In genomic region chr1:5596651-5597050, GRCh38 we compare ENCODE assay signal across 20 cellular contexts.
DNase-seq lines count a peak whose midpoint lies in the region; ATAC-seq, FAIRE-seq and TF ChIP-seq lines count a peak whose summit lies in the region.
"Had no signal": no experiment of that assay in that cellular context is flagged by ENCODE, and none has a peak within 500 bp of the region (broad histone marks: within the 10 kb centered on the region; RNA-seq: fewer than 3 reads in every experiment).

No MANE protein-coding gene starts in this region.

- no peak overlapping the region for H2BK5ac ChIP-seq in neuronal stem cell (ENCODE audit: low read length)

- H3K79me2 ChIP-seq in hepatocyte, result no peaks in the 10 kb centered on the region

- H3K23ac ChIP-seq in neuronal stem cell (ENCODE audit: low read depth, low read length, poor library complexity), result no peak overlapping the region

- FAIRE-seq in H54 (lab: Jason Lieb, UNC) (no peak), D721Med (lab: Jason Lieb, UNC) (no peak)
- FAIRE-seq: GM12892, GM18507, K562 had no signal

- H2BK12ac ChIP-seq in neuronal stem cell (ENCODE audit: low read length), result peak overlapping the region; percentile 0

- 84% methylated on average over 7 of the region's 8 CpGs for WGBS in hepatocyte (ENCODE audit: low lambda C conversion rate, missing lambda C conversion rate)
- WGBS in neuronal stem cell (ENCODE audit: extremely low coverage in 2 of 2, insufficient read length in 2 of 2, insufficient replicate concordance in 1 of 2), 2 donors, result no CpG with 5 or more reads among the region's 8 CpGs

- H3K18ac ChIP-seq in neuronal stem cell (ENCODE audit: low read length), result peak overlapping the region; percentile 1

- no peaks in the 10 kb centered on the region for H3K9me2 ChIP-seq in hepatocyte (replicated peaks; ENCODE audit: insufficient read depth)

- H2BK120ac ChIP-seq in neuronal stem cell (ENCODE audit: low read depth, low read length), result peak overlapping the region; percentile 29

- intact Hi-C loops in Right ventricle myocardium superior (cut with DNase I), result no loop called here

- H3K36me3 ChIP-seq in right atrium auricular region, result no peaks in the 10 kb centered on the region
- H3K36me3 ChIP-seq in hepatocyte (replicated peaks; ENCODE audit: insufficient read depth, low read depth), result no peaks in the 10 kb centered on the region
- H3K36me3 ChIP-seq in neuronal stem cell (replicated peaks in 1 of 2; ENCODE audit: control insufficient read depth in 2 of 2, insufficient read depth in 2 of 2, low read length in 2 of 2), result no peaks in the 10 kb centered on the region

- H3K27ac ChIP-seq in right atrium auricular region (no peak overlapping the region), hepatocyte (peak overlapping the region; percentile 23), neuronal stem cell (replicated peaks; ENCODE audit: low read length) (no peak overlapping the region)

- H2AFZ ChIP-seq in hepatocyte (no peak overlapping the region), neuronal stem cell (ENCODE audit: low read length) (no peak overlapping the region)

- no peaks in the 10 kb centered on the region for H3K79me1 ChIP-seq in neuronal stem cell (ENCODE audit: low read depth, low read length)

- TF ChIP-seq POLR2A in H54 (IDR thresholded peaks at IDR 0.05; ENCODE audit: low read depth, low read length), result no peak

- H3K14ac ChIP-seq in neuronal stem cell (ENCODE audit: low read length), result no peak overlapping the region

- no peak overlapping the region for H3K9ac ChIP-seq in neuronal stem cell (ENCODE audit: low read depth, low read length, poor library complexity)

- no peak overlapping the region for H4K8ac ChIP-seq in neuronal stem cell (ENCODE audit: low read depth, low read length)

- TF ChIP-seq CTCF in right atrium auricular region (IDR thresholded peaks at IDR 0.05), result no peak
- TF ChIP-seq CTCF in hepatocyte (IDR thresholded peaks at IDR 0.05; ENCODE audit: poor library complexity), result no peak
- no peak for TF ChIP-seq CTCF in D721Med (IDR thresholded peaks at IDR 0.05; ENCODE audit: insufficient read depth, missing control alignments)

- peak overlapping the region; percentile 72 for H2BK15ac ChIP-seq in neuronal stem cell (ENCODE audit: low read length)

- H4K91ac ChIP-seq in neuronal stem cell (ENCODE audit: low read depth, low read length, poor library complexity), result no peak overlapping the region

- H3K27me3 ChIP-seq in right atrium auricular region (no peaks in the 10 kb centered on the region), hepatocyte (no peaks in the 10 kb centered on the region), neuronal stem cell (ENCODE audit: control insufficient read depth in 3 of 3, insufficient read depth in 3 of 3, low read depth in 1 of 3, low read length in 3 of 3) (peaks cover 0 to 4% (median 0%) of the 10 kb centered on the region in 3 experiments)

- no peak overlapping the region for H3K4ac ChIP-seq in neuronal stem cell (ENCODE audit: low read length)

- peaks cover 0 to 10% of the 10 kb centered on the region in 2 donors for H3K4me1 ChIP-seq in right atrium auricular region
- H3K4me1 ChIP-seq in hepatocyte (ENCODE audit: insufficient read depth), result peaks cover 19% of the 10 kb centered on the region
- H3K4me1 ChIP-seq in neuronal stem cell (ENCODE audit: control insufficient read depth in 2 of 2, insufficient read depth in 1 of 2, low read depth in 1 of 2, low read length in 2 of 2), result peaks cover 0 to 25% of the 10 kb centered on the region in 2 donors

- peak overlapping the region; percentile 72 for H2AK5ac ChIP-seq in neuronal stem cell (ENCODE audit: low read depth, low read length)

- H4K20me1 ChIP-seq in hepatocyte (ENCODE audit: insufficient read depth, poor library complexity, severe bottlenecking), result no peaks in the 10 kb centered on the region

- peaks cover 0 to 7% of the 10 kb centered on the region in 2 donors for H3K9me3 ChIP-seq in right atrium auricular region
- H3K9me3 ChIP-seq in hepatocyte (ENCODE audit: low read depth), result no peaks in the 10 kb centered on the region
- peaks cover 0 to 6% of the 10 kb centered on the region in 2 donors for H3K9me3 ChIP-seq in neuronal stem cell (replicated peaks in 1 of 2; ENCODE audit: control insufficient read depth in 2 of 2, insufficient read depth in 1 of 2, low read depth in 1 of 2, low read length in 2 of 2)

- no peak overlapping the region for H3K4me2 ChIP-seq in hepatocyte
- no peak overlapping the region for H3K4me2 ChIP-seq in neuronal stem cell (ENCODE audit: insufficient read depth, low read length, poor library complexity, severe bottlenecking)

- no peak overlapping the region for H3K4me3 ChIP-seq in right atrium auricular region
- H3K4me3 ChIP-seq in hepatocyte, result no peak overlapping the region
- H3K4me3 ChIP-seq in neuronal stem cell (ENCODE audit: low read length in 2 of 2), result peak overlapping the region in 1 of 2 donors; percentile 20
- H3K4me3 ChIP-seq: K562 had no signal

- DNase-seq in right atrium auricular region (ENCODE audit: low spot score), result peak; percentile 55
- DNase-seq in Right ventricle myocardium superior, result no peak
- no peak for DNase-seq in hepatocyte (ENCODE audit: low spot score)
- DNase-seq in neuronal stem cell (ENCODE audit: low spot score), result no peak
- DNase-seq in H54 (ENCODE audit: insufficient read length, low spot score), result no peak
- no peak for DNase-seq in D721Med (ENCODE audit: insufficient read length, low spot score)
- DNase-seq in anterior cingulate cortex (lab: John Stamatoyannopoulos, UW), result no peak
- DNase-seq: C1 segment of cervical spinal cord; CD8-positive, alpha-beta memory T cell; H7; NCI-H1092 treated with DMSO at 0.1 percent for 48 hours; NCI-H146; NCI-H2107; NCI-H2227 treated with DMSO at 0.1 percent for 48 hours; NCI-H82; OCI-M1; SHP77 treated with DMSO at 0.1 percent for 48 hours had no signal

- ATAC-seq in Right ventricle myocardium superior (ENCODE audit: poor library complexity), result no peak
- ATAC-seq: K562 had no signal
